15 cellular contexts compared by ENCODE assay signal in genomic region chr6:44721954-44722578, GRCh38.
DNase-seq lines count a peak whose midpoint lies in the region; ATAC-seq and TF ChIP-seq lines count a peak whose summit lies in the region.
"Had no signal": no experiment of that assay in that cellular context is flagged by ENCODE, and none has a peak within 500 bp of the region (broad histone marks: within the 10 kb centered on the region; RNA-seq: fewer than 3 reads in every experiment).

No MANE protein-coding gene starts in this region.

- no peaks in the 10 kb centered on the region for H3K9me3 ChIP-seq in left ventricle myocardium inferior (replicated peaks)
- no peaks in the 10 kb centered on the region for H3K9me3 ChIP-seq in smooth muscle cell (replicated peaks; ENCODE audit: low read depth)
- H3K9me3 ChIP-seq: BLaER1, Caco-2, HAP-1 had no signal

- H3K4me1 Mint-ChIP-seq in activated T-cell treated with anti-CD3 and anti-CD28 coated beads, Interleukin-2, amount 50 U/mL, for 72 hours (ENCODE audit: low read depth): no peaks in the 10 kb centered on the region
- H3K4me1 Mint-ChIP-seq: CD8-positive, alpha-beta memory T cell had no signal

- H3K27ac ChIP-seq in left ventricle myocardium inferior (replicated peaks): no peak overlapping the region
- no peak overlapping the region for H3K27ac ChIP-seq in smooth muscle cell (ENCODE audit: low read depth)
- H3K27ac ChIP-seq: BLaER1 had no signal

- H3K4me1 ChIP-seq in left ventricle myocardium inferior: no peaks in the 10 kb centered on the region
- peaks cover 9% of the 10 kb centered on the region for H3K4me1 ChIP-seq in smooth muscle cell (ENCODE audit: low read depth)
- H3K4me1 ChIP-seq: BLaER1, Caco-2, HAP-1 had no signal

- no peak overlapping the region for H3K9ac ChIP-seq in smooth muscle cell (ENCODE audit: low read depth)
- H3K9ac ChIP-seq: BLaER1 had no signal

- peak overlapping the region; percentile 55 for H3K4me2 ChIP-seq in smooth muscle cell
- H3K4me2 ChIP-seq: BLaER1 had no signal

- no peaks in the 10 kb centered on the region for H3K36me3 ChIP-seq in left ventricle myocardium inferior
- no peaks in the 10 kb centered on the region for H3K36me3 ChIP-seq in smooth muscle cell (ENCODE audit: low read depth)
- H3K36me3 ChIP-seq: BLaER1, HAP-1 had no signal

- H2AFZ ChIP-seq in smooth muscle cell (ENCODE audit: low read depth): peak overlapping the region; percentile 0

- 45% methylated on average over 2 of the region's 2 CpGs for WGBS in smooth muscle cell (ENCODE audit: low lambda C conversion rate)

- DNase-seq in activated T-cell treated with anti-CD3 and anti-CD28 coated beads, Interleukin-2, amount 50 U/mL, for 72 hours: no peak
- DNase-seq in activated T-cell treated with anti-CD3 and anti-CD28 coated beads, Interleukin-2, amount 50 U/mL, for 1 hour: no peak
- DNase-seq in left ventricle myocardium superior (no peak), left ventricle myocardium inferior (no peak), smooth muscle cell (lab: John Stamatoyannopoulos, UW; ENCODE audit: unreplicated experiment) (no peak), NCI-H1436 (lab: John Stamatoyannopoulos, UW) (no peak)
- DNase-seq: 8988T; AML-193; Caco-2; CD8-positive, alpha-beta memory T cell; DND-41; GDM1 had no signal

- peaks cover 16% of the 10 kb centered on the region for H3K27me3 ChIP-seq in left ventricle myocardium inferior (ENCODE audit: low read depth)
- H3K27me3 ChIP-seq in smooth muscle cell (ENCODE audit: low read depth): no peaks in the 10 kb centered on the region
- H3K27me3 ChIP-seq: BLaER1 had no signal

- no peaks in the 10 kb centered on the region for H3K27me3 Mint-ChIP-seq in activated T-cell treated with anti-CD3 and anti-CD28 coated beads, Interleukin-2, amount 50 U/mL, for 72 hours (ENCODE audit: low read depth)

- H3K79me2 ChIP-seq in smooth muscle cell (ENCODE audit: low read depth): no peaks in the 10 kb centered on the region

- no peaks in the 10 kb centered on the region for H3K9me3 Mint-ChIP-seq in activated T-cell treated with anti-CD3 and anti-CD28 coated beads, Interleukin-2, amount 50 U/mL, for 72 hours
- H3K9me3 Mint-ChIP-seq: CD8-positive, alpha-beta memory T cell had no signal

- TF ChIP-seq CTCF in left ventricle myocardium inferior (IDR thresholded peaks at IDR 0.05; ENCODE audit: borderline replicate concordance): no peak
- no peak for TF ChIP-seq CTCF in smooth muscle cell (IDR thresholded peaks at IDR 0.05; ENCODE audit: borderline replicate concordance, insufficient read depth, poor library complexity, severe bottlenecking)

- H3K4me3 ChIP-seq in left ventricle myocardium inferior: no peak overlapping the region
- H3K4me3 ChIP-seq in smooth muscle cell: no peak overlapping the region
- H3K4me3 ChIP-seq: BLaER1, HAP-1 had no signal

- H3K4me3 Mint-ChIP-seq in activated T-cell treated with anti-CD3 and anti-CD28 coated beads, Interleukin-2, amount 50 U/mL, for 72 hours: no peak overlapping the region
- H3K4me3 Mint-ChIP-seq: CD8-positive, alpha-beta memory T cell had no signal

- intact Hi-C loops in left ventricle myocardium superior (cut with micrococcal nuclease) (no loop called here), left ventricle myocardium inferior (cut with micrococcal nuclease) (no loop called here)

- H3K27ac Mint-ChIP-seq in activated T-cell treated with anti-CD3 and anti-CD28 coated beads, Interleukin-2, amount 50 U/mL, for 72 hours: peak overlapping the region; percentile 18
- H3K27ac Mint-ChIP-seq: CD8-positive, alpha-beta memory T cell had no signal

- H3F3A ChIP-seq in smooth muscle cell (ENCODE audit: low read depth): no peaks in the 10 kb centered on the region

- ATAC-seq in activated T-cell treated with anti-CD3 and anti-CD28 coated beads, Interleukin-2, amount 50 U/mL, for 72 hours (replicated peaks in 1 of 2): no peak
- ATAC-seq in left ventricle myocardium superior: peak; percentile 73
- ATAC-seq in HG03469 (IDR thresholded peaks at IDR 0.05; ENCODE audit: unreplicated experiment): no peak

- H4K20me1 ChIP-seq in smooth muscle cell (ENCODE audit: low read depth): no peaks in the 10 kb centered on the region
- H4K20me1 ChIP-seq: BLaER1 had no signal

- H3K36me3 Mint-ChIP-seq in activated T-cell treated with anti-CD3 and anti-CD28 coated beads, Interleukin-2, amount 50 U/mL, for 72 hours (ENCODE audit: insufficient read depth in 2 of 2): no peaks in the 10 kb centered on the region
